7 cellular contexts compared by ENCODE assay signal in genomic region chr17:35448899-35449227, GRCh38. TPM values are rescaled to one million over a fixed set of nuclear protein-coding genes. Genes with fewer than 3 reads are reported as not detected.
DNase-seq lines count a peak whose midpoint lies in the region; ATAC-seq and TF ChIP-seq lines count a peak whose summit lies in the region.

No MANE protein-coding gene starts in this region.

- ATAC-seq in GM23338 (no peak), T-helper 17 cell (no peak), HG03565 (IDR thresholded peaks at IDR 0.05; ENCODE audit: unreplicated experiment) (no peak)
- no peak for ATAC-seq in stimulated activated effector memory CD8-positive, alpha-beta T cell treated with anti-CD3 and anti-CD28 coated beads, Interleukin-12 subunit alpha, Interleukin-12 subunit beta, amount 100 ng/mL, for 72 hours

- H3K4me1 Mint-ChIP-seq in GM23338 (peaks cover 32% of the 10 kb centered on the region), T-helper 17 cell (peaks cover 3% of the 10 kb centered on the region)
- H3K4me1 Mint-ChIP-seq in stimulated activated effector memory CD8-positive, alpha-beta T cell treated with anti-CD3 and anti-CD28 coated beads, Interleukin-12 subunit alpha, Interleukin-12 subunit beta, amount 100 ng/mL, for 72 hours: peaks cover 17% of the 10 kb centered on the region

- H4K20me1 ChIP-seq in GM23338 (replicated peaks; ENCODE audit: insufficient read depth): peaks cover 17% of the 10 kb centered on the region; the same call in 1 of the 2 replicates

- H3K9me2 ChIP-seq in GM23338 (ENCODE audit: insufficient read depth): no peaks in the 10 kb centered on the region

- DNase-seq in GM23338 (ENCODE audit: low spot score) (no peak), T-helper 17 cell (no peak), NCI-H510A (lab: John Stamatoyannopoulos, UW) (no peak), GM03348 (ENCODE audit: low spot score) (no peak)
- DNase-seq in stimulated activated effector memory CD8-positive, alpha-beta T cell treated with anti-CD3 and anti-CD28 coated beads, Interleukin-12 subunit alpha, Interleukin-12 subunit beta, amount 100 ng/mL, for 72 hours (ENCODE audit: low spot score in 2 of 2): no peak

- H3K27me3 Mint-ChIP-seq in GM23338 (ENCODE audit: insufficient read depth, low read depth, poor library complexity) (peaks cover 68% of the 10 kb centered on the region), T-helper 17 cell (no peaks in the 10 kb centered on the region)

- peak overlapping the region; percentile 92; the same call in 1 of the 2 replicates for H2AFZ ChIP-seq in GM23338

- no peak overlapping the region for H3K27ac ChIP-seq in GM23338 (ENCODE audit: low read depth)

- H3K36me3 ChIP-seq in GM23338 (ENCODE audit: insufficient read depth): no peaks in the 10 kb centered on the region

- no peaks in the 10 kb centered on the region for H3K79me2 ChIP-seq in GM23338 (replicated peaks; ENCODE audit: insufficient read depth)

- peaks cover 38% of the 10 kb centered on the region for H3K4me1 ChIP-seq in GM23338 (ENCODE audit: insufficient read depth)

- peaks cover 100% of the 10 kb centered on the region for H3K27me3 ChIP-seq in GM23338 (ENCODE audit: insufficient read depth)

- peak overlapping the region; percentile 55 for H3K4me3 ChIP-seq in GM23338
- peak overlapping the region; percentile 50 for H3K4me3 ChIP-seq in iPS-11a (ENCODE audit: low read depth, low read length)

- H3K4me3 Mint-ChIP-seq in GM23338 (peak overlapping the region; percentile 76), T-helper 17 cell (peak overlapping the region; percentile 85)
- H3K4me3 Mint-ChIP-seq in stimulated activated effector memory CD8-positive, alpha-beta T cell treated with anti-CD3 and anti-CD28 coated beads, Interleukin-12 subunit alpha, Interleukin-12 subunit beta, amount 100 ng/mL, for 72 hours: peak overlapping the region; percentile 69

- H3K27ac Mint-ChIP-seq in GM23338 (no peak overlapping the region), T-helper 17 cell (peak overlapping the region; percentile 74)
- peak overlapping the region; percentile 81 for H3K27ac Mint-ChIP-seq in stimulated activated effector memory CD8-positive, alpha-beta T cell treated with anti-CD3 and anti-CD28 coated beads, Interleukin-12 subunit alpha, Interleukin-12 subunit beta, amount 100 ng/mL, for 72 hours

- H3K36me3 Mint-ChIP-seq in GM23338 (ENCODE audit: low read depth): no peaks in the 10 kb centered on the region; the same call in 2 of the 3 replicates
- H3K36me3 Mint-ChIP-seq in T-helper 17 cell (ENCODE audit: low read depth): peaks cover 4% of the 10 kb centered on the region
- peaks cover 19% of the 10 kb centered on the region for H3K36me3 Mint-ChIP-seq in stimulated activated effector memory CD8-positive, alpha-beta T cell treated with anti-CD3 and anti-CD28 coated beads, Interleukin-12 subunit alpha, Interleukin-12 subunit beta, amount 100 ng/mL, for 72 hours

- no peaks in the 10 kb centered on the region for H3K9me3 ChIP-seq in T-helper 17 cell (ENCODE audit: control insufficient read depth, low read length, poor library complexity, severe bottlenecking)

- TF ChIP-seq CTCF in GM23338 (conservative IDR thresholded peaks at IDR 0.05; ENCODE audit: low read depth in 2 of 2): no peak

- peak overlapping the region; percentile 76; the same call in 1 of the 2 replicates for H3K4me2 ChIP-seq in GM23338

- no peaks in the 10 kb centered on the region for H3K9me3 Mint-ChIP-seq in GM23338
- H3K9me3 Mint-ChIP-seq in stimulated activated effector memory CD8-positive, alpha-beta T cell treated with anti-CD3 and anti-CD28 coated beads, Interleukin-12 subunit alpha, Interleukin-12 subunit beta, amount 100 ng/mL, for 72 hours: no peaks in the 10 kb centered on the region

- peaks cover 6% of the 10 kb centered on the region; the same call in 1 of the 2 replicates for H3F3A ChIP-seq in GM23338 (replicated peaks; ENCODE audit: low read depth)

TF ChIP-seq in GM23338, 12 proteins besides CTCF, POLR2A, EP300 and RAD21 (continues in another document):
- TF ChIP-seq NANOG (IDR thresholded peaks at IDR 0.05; ENCODE audit: borderline replicate concordance) (no peak), ETS1 (IDR thresholded peaks at IDR 0.05) (no peak), POLR2AphosphoS5 (IDR thresholded peaks at IDR 0.05; ENCODE audit: low read depth) (no peak), ZNF462 (CRISPR knock-in tag; IDR thresholded peaks at IDR 0.05) (no peak), STAT1 (IDR thresholded peaks at IDR 0.05; ENCODE audit: unreplicated experiment) (no peak), JUNB (IDR thresholded peaks at IDR 0.05; ENCODE audit: unreplicated experiment) (no peak), EZH2phosphoT487 (IDR thresholded peaks at IDR 0.05; ENCODE audit: unreplicated experiment) (no peak), CREB1 (CRISPR knock-in tag; IDR thresholded peaks at IDR 0.05; ENCODE audit: low read depth) (no peak), ZNF331 (CRISPR knock-in tag; IDR thresholded peaks at IDR 0.05; ENCODE audit: low read depth) (no peak), ZNF114 (CRISPR knock-in tag; IDR thresholded peaks at IDR 0.05) (no peak), EZH2 (IDR thresholded peaks at IDR 0.05; ENCODE audit: low read depth, unreplicated experiment) (no peak)

RNA-seq across cellular contexts. Expression of gene SLFN13, which starts 0.3 kb away (rescaled TPM):
- 3.1 and 4.3 TPM in 2 replicates for total RNA-seq in GM23338 (2014; rRNA removed; shearing (Covaris generic))
- polyA plus RNA-seq in GM23338 (2016; fragmentation: Nextera tagmentation; extraction: Ambion mirVana): 1.0 and 1.3 TPM in 2 replicates
- total RNA-seq in T-helper 17 cell: 10 to 100 TPM; 28.1 to 36.5 TPM

RNA-seq across cellular contexts. Expression of gene SLFN12, which starts 16.6 kb away (rescaled TPM):
- total RNA-seq in GM23338 (2014; rRNA removed; shearing (Covaris generic)): 6.1 and 9.2 TPM in 2 replicates
- polyA plus RNA-seq in GM23338 (2016; fragmentation: Nextera tagmentation; extraction: Ambion mirVana): 3.5 and 4.8 TPM in 2 replicates
- 1 to 10 TPM; 5.3 to 5.4 TPM for total RNA-seq in T-helper 17 cell
